Comparison of ENCODE assay signal across 8 cellular contexts in the genomic region with DNA sequence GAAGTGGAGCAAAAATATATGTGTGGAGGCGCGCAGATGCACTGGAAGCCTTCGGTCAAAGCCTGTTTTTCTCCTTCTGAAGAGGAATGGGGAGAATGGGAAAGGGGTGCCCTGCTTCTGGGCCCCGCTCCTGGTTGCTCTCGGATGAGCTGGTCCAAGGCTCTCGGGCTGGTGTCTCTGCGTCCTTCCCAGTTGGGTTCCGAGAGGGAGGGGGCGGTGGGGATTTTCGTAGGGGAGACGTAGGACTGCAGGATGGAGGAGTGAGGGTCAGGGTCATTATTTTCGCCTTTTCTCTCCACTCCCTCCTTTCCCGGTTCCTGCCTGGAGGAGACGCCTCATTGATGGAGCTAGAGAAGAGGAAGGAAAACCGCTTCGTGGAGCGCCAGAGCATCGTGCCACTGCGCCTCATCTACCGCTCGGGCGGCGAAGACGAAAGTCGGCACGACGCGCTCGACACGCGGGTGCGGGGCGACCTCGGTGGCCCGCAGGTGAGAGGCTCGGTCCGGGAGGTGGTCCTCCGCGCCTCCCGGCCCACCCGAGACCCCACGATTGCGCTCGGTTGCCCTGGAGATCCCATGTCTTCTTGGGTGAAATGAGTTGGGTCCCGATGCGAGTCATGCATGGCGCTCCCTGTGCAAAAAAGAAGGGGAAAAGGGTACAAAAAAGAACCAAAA. TPM values are rescaled to one million over a fixed set of nuclear protein-coding genes. Genes with fewer than 3 reads are reported as not detected.
DNase-seq lines count a peak whose midpoint lies in the region; ATAC-seq and TF ChIP-seq lines count a peak whose summit lies in the region.

No MANE protein-coding gene starts in this region.

- no peaks in the 10 kb centered on the region for H3K9me3 Mint-ChIP-seq in activated T-helper 17 cell treated with anti-CD3 and anti-CD28 coated beads, Interleukin-2, amount 50 U/mL, for 72 hours
- no peaks in the 10 kb centered on the region for H3K9me3 Mint-ChIP-seq in osteocyte (ENCODE audit: unreplicated experiment)

- H3K4me3 Mint-ChIP-seq in activated T-helper 17 cell treated with anti-CD3 and anti-CD28 coated beads, Interleukin-2, amount 50 U/mL, for 72 hours, result peak overlapping the region; percentile 79
- peak overlapping the region; percentile 91 for H3K4me3 Mint-ChIP-seq in osteocyte (ENCODE audit: unreplicated experiment)

- peaks cover 6% of the 10 kb centered on the region for H3K27me3 ChIP-seq in BLaER1

- ATAC-seq in GM19035 (IDR thresholded peaks at IDR 0.05; ENCODE audit: unreplicated experiment), result peak; percentile 4
- ATAC-seq in activated T-helper 17 cell treated with anti-CD3 and anti-CD28 coated beads, Interleukin-2, amount 50 U/mL, for 72 hours (replicated peaks), result peak; percentile 11
- ATAC-seq in left lobe of liver, result no peak

- H3K4me1 Mint-ChIP-seq in activated T-helper 17 cell treated with anti-CD3 and anti-CD28 coated beads, Interleukin-2, amount 50 U/mL, for 72 hours, result no peaks in the 10 kb centered on the region
- peaks cover 10% of the 10 kb centered on the region for H3K4me1 Mint-ChIP-seq in osteocyte (ENCODE audit: unreplicated experiment)

- DNase-seq in NCI-H1105 treated with DMSO at 0.1 percent for 48 hours (lab: John Stamatoyannopoulos, UW), result peak; percentile 42
- peak; percentile 62 for DNase-seq in globus pallidus (ENCODE audit: low spot score)
- DNase-seq in osteocyte (ENCODE audit: extremely low spot score, unreplicated experiment), result no peak
- no peak for DNase-seq in left lobe of liver (ENCODE audit: low spot score)
- no peak for DNase-seq in NOMO-1 treated with DMSO at 0.1 percent for 48 hours (lab: John Stamatoyannopoulos, UW; ENCODE audit: unreplicated experiment)

- H3K4me2 ChIP-seq in BLaER1, result peak overlapping the region; percentile 93

- no peaks in the 10 kb centered on the region for H3K27me3 Mint-ChIP-seq in activated T-helper 17 cell treated with anti-CD3 and anti-CD28 coated beads, Interleukin-2, amount 50 U/mL, for 72 hours
- H3K27me3 Mint-ChIP-seq in osteocyte (ENCODE audit: unreplicated experiment), result peaks cover 46% of the 10 kb centered on the region

- no peaks in the 10 kb centered on the region for H4K20me1 ChIP-seq in BLaER1

- H3K36me3 Mint-ChIP-seq in activated T-helper 17 cell treated with anti-CD3 and anti-CD28 coated beads, Interleukin-2, amount 50 U/mL, for 72 hours (ENCODE audit: low read depth), result no peaks in the 10 kb centered on the region
- no peaks in the 10 kb centered on the region for H3K36me3 Mint-ChIP-seq in osteocyte (ENCODE audit: unreplicated experiment)

- H3K4me1 ChIP-seq in BLaER1, result peaks cover 8% of the 10 kb centered on the region

- no peaks in the 10 kb centered on the region for H3K9me3 ChIP-seq in BLaER1

- peaks cover 9% of the 10 kb centered on the region for H3K36me3 ChIP-seq in BLaER1

- peak overlapping the region; percentile 88 for H3K4me3 ChIP-seq in BLaER1

- peak overlapping the region; percentile 82 for H3K9ac ChIP-seq in BLaER1

- no peak overlapping the region for H3K27ac Mint-ChIP-seq in activated T-helper 17 cell treated with anti-CD3 and anti-CD28 coated beads, Interleukin-2, amount 50 U/mL, for 72 hours
- H3K27ac Mint-ChIP-seq in osteocyte (ENCODE audit: unreplicated experiment), result no peak overlapping the region

- no peak for TF ChIP-seq CTCF in osteocyte (IDR thresholded peaks at IDR 0.05)

- peak overlapping the region; percentile 69 for H3K27ac ChIP-seq in BLaER1

RNA-seq across cellular contexts. Expression of a gene that starts 0.8 kb away (rescaled TPM):
- under 1 TPM; 0.32 to 0.82 TPM for total RNA-seq in activated T-helper 17 cell treated with anti-CD3 and anti-CD28 coated beads, Interleukin-2, amount 50 U/mL, for 72 hours
- total RNA-seq in osteocyte, result 3.0 and 3.5 TPM in 2 replicates
- 0.53 TPM for total RNA-seq in left lobe of liver

RNA-seq across cellular contexts. Expression of a gene that starts 58.5 kb away (rescaled TPM):
- total RNA-seq in activated T-helper 17 cell treated with anti-CD3 and anti-CD28 coated beads, Interleukin-2, amount 50 U/mL, for 72 hours, result 10 to 100 TPM; 50.8 to 76.4 TPM
- total RNA-seq in osteocyte (9.0 and 9.7 TPM in 2 replicates), left lobe of liver (2.4 TPM)

RNA-seq across cellular contexts. Expression of a gene that starts 58.7 kb away (rescaled TPM):
- 10 to 100 TPM; 45.1 to 47.1 TPM for total RNA-seq in activated T-helper 17 cell treated with anti-CD3 and anti-CD28 coated beads, Interleukin-2, amount 50 U/mL, for 72 hours
- total RNA-seq in osteocyte, result 19.8 and 21.3 TPM in 2 replicates
- 8.0 TPM for total RNA-seq in left lobe of liver

Comparison
In these comparisons a context has a peak if more than half of its experiments do, and no peak if none do; other contexts are left out.
1. DNase-seq: peak in NCI-H1105 treated with DMSO at 0.1 percent for 48 hours (single experiment) and globus pallidus (single experiment); none in osteocyte (single experiment), left lobe of liver (single experiment) and NOMO-1 treated with DMSO at 0.1 percent for 48 hours (single experiment).